In the genomic region with DNA sequence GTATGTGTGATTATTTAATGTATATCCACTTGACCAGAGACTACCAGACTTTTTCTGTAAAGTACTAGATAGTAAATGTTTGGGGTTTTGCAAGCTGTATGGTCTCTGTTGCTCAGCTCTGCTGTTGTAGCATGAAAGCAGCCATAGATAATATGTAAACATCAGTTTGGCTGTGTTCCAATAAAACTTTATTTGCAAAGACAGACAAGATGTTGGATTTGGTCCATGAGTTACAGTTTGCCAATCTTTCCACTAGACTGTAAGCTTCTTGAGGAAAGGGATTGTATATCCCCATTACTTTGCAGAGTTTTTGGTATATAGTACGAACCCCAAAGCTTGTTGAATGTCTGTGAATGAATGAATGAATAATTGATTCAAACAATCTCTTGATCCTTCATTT, we compare ENCODE assay signal across 10 cellular contexts.
"Had no signal": no experiment of that assay in that cellular context is flagged by ENCODE, and none has a peak within 500 bp of the region (broad histone marks: within the 10 kb centered on the region; RNA-seq: fewer than 3 reads in every experiment).

No MANE protein-coding gene starts in this region.

- H3K4me1 Mint-ChIP-seq: neural progenitor cell had no signal

- H3K4me3 Mint-ChIP-seq: activated naive CD8-positive, alpha-beta T cell treated with anti-CD3 and anti-CD28 coated beads, Interleukin-2, amount 10 ng/mL, durations not matched to agents 7 days and 5 days; neural progenitor cell had no signal

- ATAC-seq: esophagus mucosa had no signal

- DNase-seq: activated CD4-positive, alpha-beta T cell treated with anti-CD3 and anti-CD28 coated beads for 4 hours; activated naive CD8-positive, alpha-beta T cell treated with anti-CD3 and anti-CD28 coated beads, Interleukin-2, amount 10 ng/mL, durations not matched to agents 7 days and 5 days; activated T-cell treated with anti-CD3 and anti-CD28 coated beads, Interleukin-2, amount 50 U/mL, for 4 hours; hippocampal formation; kidney glomerular epithelial cell; ovary; stimulated activated CD4-positive, alpha-beta T cell treated with anti-CD3 and anti-CD28 coated beads, Interleukin-4, amount 100 ng/mL, for 24 hours; T1000 had no signal

- H3K27ac Mint-ChIP-seq: activated naive CD8-positive, alpha-beta T cell treated with anti-CD3 and anti-CD28 coated beads, Interleukin-2, amount 10 ng/mL, durations not matched to agents 7 days and 5 days; neural progenitor cell had no signal

- H3K27me3 Mint-ChIP-seq: activated naive CD8-positive, alpha-beta T cell treated with anti-CD3 and anti-CD28 coated beads, Interleukin-2, amount 10 ng/mL, durations not matched to agents 7 days and 5 days had no signal

- H3K9me3 Mint-ChIP-seq: activated naive CD8-positive, alpha-beta T cell treated with anti-CD3 and anti-CD28 coated beads, Interleukin-2, amount 10 ng/mL, durations not matched to agents 7 days and 5 days; activated T-cell treated with anti-CD3 and anti-CD28 coated beads, Interleukin-2, amount 50 U/mL, for 4 hours; neural progenitor cell had no signal
